ENCODE assay signal across 8 cellular contexts in the genomic region with DNA sequence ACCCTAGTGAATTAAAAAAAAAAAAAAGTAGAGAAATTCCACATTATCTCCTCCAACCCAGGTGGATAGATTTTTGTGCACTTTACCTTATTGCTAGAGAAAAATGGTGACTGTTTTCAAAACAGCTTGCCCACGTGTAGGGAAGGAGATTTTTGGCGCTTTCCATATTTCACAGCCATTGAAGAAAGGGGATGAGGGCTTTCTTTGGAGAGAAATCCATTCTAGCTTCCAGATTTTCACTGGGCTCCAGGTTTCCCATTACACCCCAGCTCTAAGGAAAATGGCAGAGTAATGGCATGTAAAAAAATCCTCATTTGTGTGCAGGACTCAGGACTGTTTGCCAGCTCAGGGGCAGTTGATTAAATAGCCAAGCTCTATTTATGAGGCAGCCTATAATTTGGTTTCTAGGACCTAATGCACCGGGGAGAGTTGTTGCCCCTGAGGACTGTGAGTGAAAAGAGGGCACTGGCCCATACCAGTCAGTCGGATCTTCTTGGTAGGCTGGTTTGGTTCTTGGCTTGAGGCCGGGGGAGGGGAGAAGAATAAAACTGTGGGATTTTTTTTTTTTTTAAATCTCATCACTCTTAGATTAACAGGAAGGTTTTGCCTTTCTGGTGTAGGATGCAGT. TPM values are rescaled to one million over a fixed set of nuclear protein-coding genes. Genes with fewer than 3 reads are reported as not detected.
DNase-seq lines count a peak whose midpoint lies in the region; ATAC-seq and TF ChIP-seq lines count a peak whose summit lies in the region.

No MANE protein-coding gene starts in this region.

- H3F3A ChIP-seq in PC-3 (ENCODE audit: low read length, unreplicated experiment) = no peaks in the 10 kb centered on the region

- peak overlapping the region; percentile 99 for H3K27ac Mint-ChIP-seq in endothelial cell (ENCODE audit: unreplicated experiment)

- H3K79me2 ChIP-seq in PC-3 (ENCODE audit: low read length) = peaks cover 42% of the 10 kb centered on the region

- H4K20me1 ChIP-seq in PC-3 (ENCODE audit: low read length) = peaks cover 5% of the 10 kb centered on the region

- peak overlapping the region; percentile 92 for H3K4me3 Mint-ChIP-seq in endothelial cell (ENCODE audit: unreplicated experiment)

- CTCF ChIA-PET in PC-3 (lab: Charles Lee) = interaction anchor here (0.6 to 2.2 kb wide), 2 partner anchors 16 to 106 kb away, joined by 3 to 21 read pairs; no protein-coding TSS in a partner anchor

- peak overlapping the region; percentile 83; the same call in 1 of the 2 replicates for H2AFZ ChIP-seq in PC-3 (ENCODE audit: low read length)

- H3K36me3 ChIP-seq in PC-3 (ENCODE audit: low read depth, low read length) (no peaks in the 10 kb centered on the region), prostate gland (no peaks in the 10 kb centered on the region)

- no peak for ATAC-seq in PC-3
- ATAC-seq in HG02678 (IDR thresholded peaks at IDR 0.05; ENCODE audit: unreplicated experiment) = no peak
- ATAC-seq in HG03095 (IDR thresholded peaks at IDR 0.05; ENCODE audit: unreplicated experiment) = no peak
- ATAC-seq in HG03159 (IDR thresholded peaks at IDR 0.05; ENCODE audit: unreplicated experiment) = no peak

- no peaks in the 10 kb centered on the region for H3K9me3 Mint-ChIP-seq in endothelial cell (ENCODE audit: unreplicated experiment)

- H3K9me2 ChIP-seq in PC-3 (replicated peaks; ENCODE audit: low read length) = no peaks in the 10 kb centered on the region

- H3K27ac ChIP-seq in PC-3 (ENCODE audit: low read length) = peak overlapping the region; percentile 94
- H3K27ac ChIP-seq in prostate gland = peak overlapping the region; percentile 91 to 99

- peak overlapping the region; percentile 72 for H3K4me3 ChIP-seq in GM08714 (ENCODE audit: low read length)
- H3K4me3 ChIP-seq in PC-3 (ENCODE audit: low read length) = peak overlapping the region; percentile 73
- H3K4me3 ChIP-seq in prostate gland = peak overlapping the region; percentile 39 to 57

- H3K27me3 ChIP-seq in PC-3 (ENCODE audit: low read length) (no peaks in the 10 kb centered on the region), prostate gland (replicated peaks; ENCODE audit: insufficient read depth) (no peaks in the 10 kb centered on the region)

- peaks cover 31% of the 10 kb centered on the region for H3K4me1 ChIP-seq in PC-3 (ENCODE audit: insufficient read depth, low read length)
- peaks cover 7% of the 10 kb centered on the region for H3K4me1 ChIP-seq in prostate gland (replicated peaks)

- 13% methylated on average over 5 of the region's 5 CpGs for WGBS in prostate gland

- H3K4me1 Mint-ChIP-seq in endothelial cell (ENCODE audit: unreplicated experiment) = peaks cover 29% of the 10 kb centered on the region

- H3K9me3 ChIP-seq in PC-3 (ENCODE audit: low read length) (no peaks in the 10 kb centered on the region), prostate gland (no peaks in the 10 kb centered on the region)

- H3K27me3 Mint-ChIP-seq in endothelial cell (ENCODE audit: unreplicated experiment) = peaks cover 5% of the 10 kb centered on the region

- POLR2A ChIA-PET in PC-3 (lab: Charles Lee; ENCODE audit: unreplicated experiment) = interaction anchor here (0.6 to 1.9 kb wide), 2 partner anchors 95 to 116 kb away, joined by 9 to 10 read pairs; no protein-coding TSS in a partner anchor

- TF ChIP-seq POLR2A in prostate gland (IDR thresholded peaks at IDR 0.05) = no peak

- peak overlapping the region; percentile 87 for H3K9ac ChIP-seq in PC-3 (ENCODE audit: low read length)

- DNase-seq in PC-3 = no peak
- no peak for DNase-seq in endothelial cell (ENCODE audit: low spot score)
- no peak for DNase-seq in prostate gland (ENCODE audit: low spot score)
- no peak for DNase-seq in SW 1271 (lab: John Stamatoyannopoulos, UW)

- H3K36me3 Mint-ChIP-seq in endothelial cell (ENCODE audit: low read depth, unreplicated experiment) = no peaks in the 10 kb centered on the region

- intact Hi-C loops in PC-3 (cut with micrococcal nuclease) = loop anchor here (10.0 kb wide), 1 partner anchor 171 kb away; a partner anchor contains a TSS
- intact Hi-C loops in prostate gland (cut with DNase I) = loop anchor here (2.0 to 10.0 kb wide), 3 partner anchors 39 to 171 kb away; a partner anchor contains a TSS

- peak overlapping the region; percentile 91 for H3K4me2 ChIP-seq in PC-3 (ENCODE audit: low read length)

- TF ChIP-seq CTCF in PC-3 (conservative IDR thresholded peaks at IDR 0.05; ENCODE audit: low read depth, low read length) = no peak
- no peak for TF ChIP-seq CTCF in endothelial cell (IDR thresholded peaks at IDR 0.05; ENCODE audit: unreplicated experiment)
- TF ChIP-seq CTCF in prostate gland (IDR thresholded peaks at IDR 0.05) = no peak

- no TSS peak for BruUV-seq in PC-3 (replicated peaks; lab: Mats Ljungman, UMichigan)

RNA-seq across cellular contexts. Expression of a gene that starts 2.1 kb away (rescaled TPM):
- 43.8 and 78.0 TPM in 2 replicates for total RNA-seq in PC-3 (2014; rRNA removed)
- 115 TPM for total RNA-seq in endothelial cell (ENCODE audit: unreplicated experiment)
- total RNA-seq in prostate gland = 10 to 100 TPM; 71.4 to 92.8 TPM
